Comparison of ENCODE assay signal across 9 cellular contexts in genomic region chrX:137428251-137428661, GRCh38.
DNase-seq lines count a peak whose midpoint lies in the region; ATAC-seq and TF ChIP-seq lines count a peak whose summit lies in the region.
"Had no signal": no experiment of that assay in that cellular context is flagged by ENCODE, and none has a peak within 500 bp of the region (broad histone marks: within the 10 kb centered on the region; RNA-seq: fewer than 3 reads in every experiment).

No MANE protein-coding gene starts in this region.

- peak overlapping the region; percentile 71 for H3K4me3 Mint-ChIP-seq in activated T-cell treated with anti-CD3 and anti-CD28 coated beads, Interleukin-2, amount 50 U/mL, for 4 hours
- peak overlapping the region in 3 of 5 experiments; percentile 83 to 84 (median 84) for H3K4me3 Mint-ChIP-seq in brain

- H3K36me3 ChIP-seq in thoracic aorta (no peaks in the 10 kb centered on the region), WERI-Rb-1 (no peaks in the 10 kb centered on the region)

- intact Hi-C loops in lower leg skin (cut with DNase I; ENCODE audit: low total_unique reads) = no loop called here

- no peaks in the 10 kb centered on the region for H3K9me3 Mint-ChIP-seq in activated T-cell treated with anti-CD3 and anti-CD28 coated beads, Interleukin-2, amount 50 U/mL, for 4 hours
- H3K9me3 Mint-ChIP-seq in brain = peaks cover 0 to 12% (median 3%) of the 10 kb centered on the region in 5 experiments

- peak overlapping the region in 2 of 5 experiments; percentile 86 to 90 for H3K27ac Mint-ChIP-seq in brain

- no peak for TF ChIP-seq POLR2A in lower leg skin (IDR thresholded peaks at IDR 0.05)

- H3K27ac ChIP-seq in thoracic aorta (no peak overlapping the region), WERI-Rb-1 (no peak overlapping the region)

- H3K4me1 Mint-ChIP-seq in activated T-cell treated with anti-CD3 and anti-CD28 coated beads, Interleukin-2, amount 50 U/mL, for 4 hours (ENCODE audit: low read depth) = peaks cover 6% of the 10 kb centered on the region
- peaks cover 27% of the 10 kb centered on the region for H3K4me1 Mint-ChIP-seq in brain

- peak in 1 of 2 donors; percentile 14 for ATAC-seq in activated T-cell treated with anti-CD3 and anti-CD28 coated beads, Interleukin-2, amount 50 U/mL, for 4 hours
- ATAC-seq in thoracic aorta (ENCODE audit: insufficient number of reproducible peaks, low FRiP score, low read depth) = no peak

- H3K4me1 ChIP-seq in thoracic aorta (ENCODE audit: control insufficient read depth in 1 of 2, low read depth in 2 of 2) = peaks cover 4 to 7% of the 10 kb centered on the region in 2 donors

- 1 to 32% methylated on average over 12 to 25 of the region's 26 CpGs for WGBS in lower leg skin, 2 donors

- H3K9me3 ChIP-seq in thoracic aorta = no peaks in the 10 kb centered on the region
- H3K9me3 ChIP-seq in WERI-Rb-1 (ENCODE audit: severe bottlenecking) = peaks cover 12% of the 10 kb centered on the region

- TF ChIP-seq CTCF in brain (conservative IDR thresholded peaks at IDR 0.05) (no peak), lower leg skin (IDR thresholded peaks at IDR 0.05) (no peak), thoracic aorta (IDR thresholded peaks at IDR 0.05) (no peak), WERI-Rb-1 (IDR thresholded peaks at IDR 0.05; ENCODE audit: low read depth, low read length) (no peak)

- H3K27me3 Mint-ChIP-seq in activated T-cell treated with anti-CD3 and anti-CD28 coated beads, Interleukin-2, amount 50 U/mL, for 4 hours (ENCODE audit: low read depth) = peaks cover 59% of the 10 kb centered on the region
- H3K27me3 Mint-ChIP-seq in brain = peaks cover 91% of the 10 kb centered on the region

- DNase-seq in activated T-cell treated with anti-CD3 and anti-CD28 coated beads, Interleukin-2, amount 50 U/mL, for 4 hours = no peak
- no peak for DNase-seq in activated T-cell treated with anti-CD3 and anti-CD28 coated beads, Interleukin-2, amount 50 U/mL, for 48 hours
- DNase-seq in lower leg skin (ENCODE audit: low spot score in 2 of 2) (no peak), thoracic aorta (ENCODE audit: low spot score) (no peak), NCI-H2227 treated with DMSO at 0.1 percent for 48 hours (lab: John Stamatoyannopoulos, UW) (no peak), WERI-Rb-1 (no peak)
- DNase-seq in activated CD8-positive, alpha-beta memory T cell treated with anti-CD3 and anti-CD28 coated beads, Interleukin-2, amount 50 U/mL, for 4 hours = no peak
- DNase-seq: NCI-H1930 had no signal

- peak overlapping the region; percentile 15 for H3K4me3 ChIP-seq in lower leg skin (ENCODE audit: low read depth, poor library complexity, severe bottlenecking)
- peak overlapping the region; percentile 74 for H3K4me3 ChIP-seq in thoracic aorta
- H3K4me3 ChIP-seq in WERI-Rb-1 (ENCODE audit: low read depth, low read length) = no peak overlapping the region

- H3K36me3 Mint-ChIP-seq in activated T-cell treated with anti-CD3 and anti-CD28 coated beads, Interleukin-2, amount 50 U/mL, for 4 hours (ENCODE audit: insufficient read depth) = no peaks in the 10 kb centered on the region
- H3K36me3 Mint-ChIP-seq in brain = no peaks in the 10 kb centered on the region

- H3K27me3 ChIP-seq in thoracic aorta (replicated peaks; ENCODE audit: insufficient read depth) (no peaks in the 10 kb centered on the region), WERI-Rb-1 (ENCODE audit: insufficient read depth, low read depth, severe bottlenecking) (peaks cover 62% of the 10 kb centered on the region)
